ENCODE assay signal across 20 cellular contexts in the genomic region with DNA sequence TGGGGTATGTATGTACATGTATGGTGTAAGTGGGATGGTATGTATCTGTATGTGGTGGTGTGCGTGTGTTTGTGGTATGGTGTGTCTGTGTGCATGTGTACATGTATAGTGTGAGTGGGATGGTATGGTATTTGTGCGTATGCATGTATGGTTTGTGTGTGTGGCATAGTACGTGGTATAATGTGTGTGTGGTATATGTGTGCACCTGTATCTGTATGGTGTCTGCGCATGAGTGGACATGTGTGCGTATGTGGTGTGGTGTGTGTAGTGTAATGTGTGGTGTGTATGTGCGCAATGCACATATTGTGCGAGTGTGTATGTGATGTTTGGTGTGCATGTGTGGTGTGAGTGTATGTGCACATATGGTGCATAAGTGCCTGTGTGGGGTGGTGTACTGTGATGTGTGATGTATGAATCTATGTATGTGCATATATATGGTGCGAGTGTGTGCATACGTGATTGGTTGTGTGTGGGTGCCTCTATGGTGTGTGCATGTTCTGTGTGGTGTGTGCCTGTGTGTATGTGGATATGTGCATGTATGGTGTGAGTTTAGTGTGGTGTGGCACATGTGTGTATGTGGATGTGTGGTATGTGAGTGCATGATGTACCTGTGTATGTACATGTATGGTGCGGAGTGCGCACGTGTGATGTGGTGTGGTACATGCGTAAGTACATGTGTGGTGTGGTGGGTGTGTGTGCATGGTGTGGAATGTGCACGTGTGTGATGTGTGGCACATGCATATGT. TPM values are rescaled to one million over a fixed set of nuclear protein-coding genes. Genes with fewer than 3 reads are reported as not detected.
A peak's percentile ranks its signal among the peaks of the same experiment; 100 is the strongest.
DNase-seq lines count a peak whose midpoint lies in the region; ATAC-seq and TF ChIP-seq lines count a peak whose summit lies in the region.
"Had no signal": no experiment of that assay in that cellular context is flagged by ENCODE, and none has a peak within 500 bp of the region (broad histone marks: within the 10 kb centered on the region; RNA-seq: fewer than 3 reads in every experiment).

No MANE protein-coding gene starts in this region.

- H3K9me3 ChIP-seq in upper lobe of right lung: no peaks in the 10 kb centered on the region
- H3K9me3 ChIP-seq in esophagus muscularis mucosa: no peaks in the 10 kb centered on the region
- H3K9me3 ChIP-seq: A549, tibial nerve had no signal

- TF ChIP-seq CTCF in upper lobe of right lung (IDR thresholded peaks at IDR 0.05) (no peak), esophagus muscularis mucosa (IDR thresholded peaks at IDR 0.05) (no peak), Calu3 (IDR thresholded peaks at IDR 0.05; ENCODE audit: unreplicated experiment) (no peak)

- peak; percentile 6 for ATAC-seq in activated CD8-positive, alpha-beta T cell treated with anti-CD3 and anti-CD28 coated beads, Interleukin-2, amount 10 ng/mL, durations not matched to agents 7 days and 5 days
- no peak for ATAC-seq in left lobe of liver
- no peak for ATAC-seq in upper lobe of right lung
- ATAC-seq: A549; stimulated activated naive CD8-positive, alpha-beta T cell treated with anti-CD3 and anti-CD28 coated beads, Interleukin-15, Interleukin-2, amounts not matched to agents 100 U/mL and 50 U/mL, for 24 hours had no signal

- no peaks in the 10 kb centered on the region for H3K27me3 ChIP-seq in upper lobe of right lung
- no peaks in the 10 kb centered on the region for H3K27me3 ChIP-seq in esophagus muscularis mucosa
- H3K27me3 ChIP-seq: tibial nerve had no signal

- H3K27me3 Mint-ChIP-seq in activated CD8-positive, alpha-beta T cell treated with anti-CD3 and anti-CD28 coated beads, Interleukin-2, amount 10 ng/mL, durations not matched to agents 7 days and 5 days (ENCODE audit: low read depth): no peaks in the 10 kb centered on the region
- no peaks in the 10 kb centered on the region for H3K27me3 Mint-ChIP-seq in Calu3 (ENCODE audit: unreplicated experiment)

- WGBS in esophagus muscularis mucosa: 95% methylated on average over 14 of the region's 14 CpGs

- H3K4me3 ChIP-seq in upper lobe of right lung (no peak overlapping the region), esophagus muscularis mucosa (no peak overlapping the region)
- H3K4me3 ChIP-seq: A549, lung, tibial nerve had no signal

- H3K4me1 Mint-ChIP-seq in activated CD8-positive, alpha-beta T cell treated with anti-CD3 and anti-CD28 coated beads, Interleukin-2, amount 10 ng/mL, durations not matched to agents 7 days and 5 days (ENCODE audit: low read depth): peaks cover 7% of the 10 kb centered on the region
- no peaks in the 10 kb centered on the region for H3K4me1 Mint-ChIP-seq in Calu3 (ENCODE audit: low read depth, unreplicated experiment)

- TF ChIP-seq POLR2A in esophagus muscularis mucosa (IDR thresholded peaks at IDR 0.05; ENCODE audit: low read depth): no peak

- CTCF ChIA-PET in activated CD8-positive, alpha-beta T cell treated with anti-CD3 and anti-CD28 coated beads, Interleukin-2, amount 10 ng/mL, durations not matched to agents 7 days and 5 days (lab: Charles Lee): no interaction called here
- CTCF ChIA-PET in Calu3 (lab: Charles Lee): no interaction called here

- H3K4me3 Mint-ChIP-seq in activated CD8-positive, alpha-beta T cell treated with anti-CD3 and anti-CD28 coated beads, Interleukin-2, amount 10 ng/mL, durations not matched to agents 7 days and 5 days: no peak overlapping the region
- H3K4me3 Mint-ChIP-seq in Calu3 (ENCODE audit: low read depth, unreplicated experiment): no peak overlapping the region

- peaks cover 27% of the 10 kb centered on the region for H3K36me3 Mint-ChIP-seq in activated CD8-positive, alpha-beta T cell treated with anti-CD3 and anti-CD28 coated beads, Interleukin-2, amount 10 ng/mL, durations not matched to agents 7 days and 5 days (ENCODE audit: low read depth)
- H3K36me3 Mint-ChIP-seq in Calu3 (ENCODE audit: insufficient read depth, unreplicated experiment): peaks cover 38% of the 10 kb centered on the region

- TF ChIP-seq EP300 in esophagus muscularis mucosa (IDR thresholded peaks at IDR 0.05): no peak

- H3K4me1 ChIP-seq in upper lobe of right lung: peaks cover 5% of the 10 kb centered on the region
- peaks cover 5 to 14% (median 7%) of the 10 kb centered on the region in 4 donors for H3K4me1 ChIP-seq in esophagus muscularis mucosa
- H3K4me1 ChIP-seq: A549, parathyroid adenoma, tibial nerve had no signal

- POLR2A ChIA-PET in activated CD8-positive, alpha-beta T cell treated with anti-CD3 and anti-CD28 coated beads, Interleukin-2, amount 10 ng/mL, durations not matched to agents 7 days and 5 days (lab: Charles Lee): no interaction called here

- no peaks in the 10 kb centered on the region for H3K9me3 Mint-ChIP-seq in activated CD8-positive, alpha-beta T cell treated with anti-CD3 and anti-CD28 coated beads, Interleukin-2, amount 10 ng/mL, durations not matched to agents 7 days and 5 days (ENCODE audit: insufficient read depth)
- H3K9me3 Mint-ChIP-seq in Calu3 (ENCODE audit: low read depth, unreplicated experiment): no peaks in the 10 kb centered on the region

- H3K36me3 ChIP-seq in upper lobe of right lung: peaks cover 44% of the 10 kb centered on the region
- H3K36me3 ChIP-seq in esophagus muscularis mucosa: peaks cover 14 to 66% (median 53%) of the 10 kb centered on the region in 4 donors

- BruUV-seq in Calu3 (replicated peaks; lab: Mats Ljungman, UMichigan): no TSS peak

- H3K27ac ChIP-seq in upper lobe of right lung (no peak overlapping the region), esophagus muscularis mucosa (replicated peaks in 1 of 4) (no peak overlapping the region)
- H3K27ac ChIP-seq: A549, parathyroid adenoma, tibial nerve had no signal

- intact Hi-C loops in upper lobe of right lung (cut with DNase I) (no loop called here), esophagus muscularis mucosa (cut with DNase I) (no loop called here), Calu3 (cut with micrococcal nuclease; ENCODE audit: unreplicated experiment) (no loop called here)

- DNase-seq in activated effector memory CD4-positive, alpha-beta T cell treated with anti-CD3 and anti-CD28 coated beads, Interleukin-2, amount 50 U/mL, for 16 hours: peak; percentile 37
- DNase-seq in activated effector memory CD4-positive, alpha-beta T cell treated with Interleukin-2 at 50 U/mL for 16 hours: no peak
- peak; percentile 18 for DNase-seq in activated CD8-positive, alpha-beta T cell treated with anti-CD3 and anti-CD28 coated beads, Interleukin-2, amount 10 ng/mL, durations not matched to agents 7 days and 5 days
- DNase-seq in left lobe of liver (ENCODE audit: low spot score): peak; percentile 6
- peak; percentile 46 for DNase-seq in upper lobe of right lung
- DNase-seq in esophagus muscularis mucosa (ENCODE audit: extremely low spot score): no peak
- no peak for DNase-seq in Calu3
- DNase-seq in cerebellar cortex (ENCODE audit: low spot score): no peak
- DNase-seq: C1 segment of cervical spinal cord; effector memory CD4-positive, alpha-beta T cell; NCI-H1048; NCI-H2029 treated with DMSO at 0.1 percent for 48 hours; NCI-H446 treated with DMSO at 0.1 percent for 48 hours; stimulated activated CD4-positive, alpha-beta T cell treated with anti-CD3 and anti-CD28 coated beads, Interleukin-2, amount 100 ng/mL, for 24 hours; stimulated activated naive CD8-positive, alpha-beta T cell treated with anti-CD3 and anti-CD28 coated beads, Interleukin-15, Interleukin-2, amounts not matched to agents 100 U/mL and 50 U/mL, for 24 hours; T1000 had no signal

- no peak overlapping the region for H3K27ac Mint-ChIP-seq in activated CD8-positive, alpha-beta T cell treated with anti-CD3 and anti-CD28 coated beads, Interleukin-2, amount 10 ng/mL, durations not matched to agents 7 days and 5 days
- no peak overlapping the region for H3K27ac Mint-ChIP-seq in Calu3 (ENCODE audit: unreplicated experiment)

RNA-seq across cellular contexts. Expression of a gene that starts 38.8 kb away (rescaled TPM):
- total RNA-seq in activated CD8-positive, alpha-beta T cell treated with anti-CD3 and anti-CD28 coated beads, Interleukin-2, amount 10 ng/mL, durations not matched to agents 7 days and 5 days: 10 to 100 TPM; 35.6 to 40.9 TPM
- total RNA-seq in left lobe of liver (8.2 TPM), upper lobe of right lung (18.4 TPM), esophagus muscularis mucosa (10 to 100 TPM in 1 of 4 donors, 1 to 10 TPM in 3; 5.8 to 10.1 (median 7.0) TPM), Calu3 (2022) (29.9 and 32.0 TPM in 2 replicates)

RNA-seq across cellular contexts. Expression of a gene that starts 52.5 kb away (rescaled TPM):
- 10 to 100 TPM; 27.7 to 28.1 TPM for total RNA-seq in activated CD8-positive, alpha-beta T cell treated with anti-CD3 and anti-CD28 coated beads, Interleukin-2, amount 10 ng/mL, durations not matched to agents 7 days and 5 days
- total RNA-seq in left lobe of liver (22.8 TPM), upper lobe of right lung (38.5 TPM), esophagus muscularis mucosa (100 to 1,000 TPM in 1 of 4 donors, 10 to 100 TPM in 3; 56.7 to 102 (median 74.1) TPM), Calu3 (2022) (29.8 and 31.1 TPM in 2 replicates)

Comparison
In these comparisons a context has a peak if more than half of its experiments do, and no peak if none do; other contexts are left out.
1. DNase-seq: peak in activated effector memory CD4-positive, alpha-beta T cell treated with anti-CD3 and anti-CD28 coated beads, Interleukin-2, amount 50 U/mL, for 16 hours (single experiment), activated CD8-positive, alpha-beta T cell treated with anti-CD3 and anti-CD28 coated beads, Interleukin-2, amount 10 ng/mL, durations not matched to agents 7 days and 5 days (single experiment), left lobe of liver (single experiment) and upper lobe of right lung (single experiment); none in activated effector memory CD4-positive, alpha-beta T cell treated with Interleukin-2 at 50 U/mL for 16 hours (single experiment), esophagus muscularis mucosa (single experiment), Calu3 (single experiment) and cerebellar cortex (single experiment).